ENCODE assay signal across 13 cellular contexts in genomic region chr22:30433227-30433626, GRCh38. TPM values are rescaled to one million over a fixed set of nuclear protein-coding genes. Genes with fewer than 3 reads are reported as not detected.
DNase-seq lines count a peak whose midpoint lies in the region; ATAC-seq and TF ChIP-seq lines count a peak whose summit lies in the region.
"Had no signal": no experiment of that assay in that cellular context is flagged by ENCODE, and none has a peak within 500 bp of the region (broad histone marks: within the 10 kb centered on the region; RNA-seq: fewer than 3 reads in every experiment).

No MANE protein-coding gene starts in this region.

- POLR2A ChIA-PET in A673 (lab: Charles Lee; ENCODE audit: low non-redundant PET), result no interaction called here
- POLR2A ChIA-PET in naive thymus-derived CD4-positive, alpha-beta T cell (lab: Charles Lee), result interaction anchor here (1.8 to 6.3 kb wide), 2 partner anchors 8 to 41 kb away, joined by 5 to 88 read pairs; partner anchors contain the start of gene MTFP1

- no peak overlapping the region for H3K4me3 Mint-ChIP-seq in CD4-positive, CD25-positive, alpha-beta regulatory T cell
- no peak overlapping the region for H3K4me3 Mint-ChIP-seq in activated T-helper 1 cell treated with anti-CD3 and anti-CD28 coated beads, Interleukin-12 subunit alpha, Interleukin-12 subunit beta, Interleukin-2, Interleukin-4 antibody, amounts not matched to agents 30 ng/mL and 10 ng/mL and 1 ng/mL, durations not matched to agents 14 hours and 24 hours and 36 hours
- H3K4me3 Mint-ChIP-seq in naive thymus-derived CD4-positive, alpha-beta T cell, result no peak overlapping the region
- H3K4me3 Mint-ChIP-seq: CD14-positive monocyte, GM23338, H9 had no signal

- H3K27ac Mint-ChIP-seq in CD4-positive, CD25-positive, alpha-beta regulatory T cell, result peak overlapping the region; percentile 38 to 83 (median 80)
- H3K27ac Mint-ChIP-seq in activated T-helper 1 cell treated with anti-CD3 and anti-CD28 coated beads, Interleukin-12 subunit alpha, Interleukin-12 subunit beta, Interleukin-2, Interleukin-4 antibody, amounts not matched to agents 30 ng/mL and 10 ng/mL and 1 ng/mL, durations not matched to agents 14 hours and 24 hours and 36 hours, result peak overlapping the region; percentile 12
- peak overlapping the region in 6 of 9 donors; percentile 42 to 100 (median 100) for H3K27ac Mint-ChIP-seq in naive thymus-derived CD4-positive, alpha-beta T cell
- H3K27ac Mint-ChIP-seq: CD14-positive monocyte, GM23338, H9 had no signal

- peaks cover 7 to 22% (median 10%) of the 10 kb centered on the region in 4 donors for H3K4me1 Mint-ChIP-seq in CD4-positive, CD25-positive, alpha-beta regulatory T cell
- H3K4me1 Mint-ChIP-seq in activated T-helper 1 cell treated with anti-CD3 and anti-CD28 coated beads, Interleukin-12 subunit alpha, Interleukin-12 subunit beta, Interleukin-2, Interleukin-4 antibody, amounts not matched to agents 30 ng/mL and 10 ng/mL and 1 ng/mL, durations not matched to agents 14 hours and 24 hours and 36 hours (ENCODE audit: low read depth), result peaks cover 21% of the 10 kb centered on the region
- H3K4me1 Mint-ChIP-seq in naive thymus-derived CD4-positive, alpha-beta T cell, result peaks cover 10 to 26% (median 23%) of the 10 kb centered on the region in 7 donors

- DNase-seq in A673 (ENCODE audit: low spot score) (no peak), smooth muscle cell (lab: John Stamatoyannopoulos, UW; ENCODE audit: unreplicated experiment) (no peak), NCI-H2107 (lab: John Stamatoyannopoulos, UW) (no peak)
- DNase-seq in CD4-positive, CD25-positive, alpha-beta regulatory T cell, result no peak
- DNase-seq in activated T-helper 1 cell treated with anti-CD3 and anti-CD28 coated beads, Interleukin-12 subunit alpha, Interleukin-12 subunit beta, Interleukin-2, Interleukin-4 antibody, amounts not matched to agents 30 ng/mL and 10 ng/mL and 1 ng/mL, durations not matched to agents 14 hours and 24 hours and 36 hours (ENCODE audit: low spot score), result no peak
- no peak for DNase-seq in naive thymus-derived CD4-positive, alpha-beta T cell
- DNase-seq: DMS79, H9, IMR-90 had no signal

- WGBS in smooth muscle cell (ENCODE audit: low lambda C conversion rate), result 92% methylated on average over 3 of the region's 3 CpGs

- no peaks in the 10 kb centered on the region for H4K20me1 ChIP-seq in smooth muscle cell (ENCODE audit: low read depth)

- BruUV-seq in A673 (replicated peaks; lab: Mats Ljungman, UMichigan), result no TSS peak

- H3K4me3 ChIP-seq in A673 (ENCODE audit: low read depth, low read length, poor library complexity, severe bottlenecking) (no peak overlapping the region), smooth muscle cell (no peak overlapping the region)
- H3K4me3 ChIP-seq in CD4-positive, CD25-positive, alpha-beta regulatory T cell (ENCODE audit: low read depth, low read length), result no peak overlapping the region
- H3K4me3 ChIP-seq in naive thymus-derived CD4-positive, alpha-beta T cell (ENCODE audit: low read length), result no peak overlapping the region
- H3K4me3 ChIP-seq: A549, GM23338 had no signal

- H2AFZ ChIP-seq in smooth muscle cell (ENCODE audit: low read depth), result no peak overlapping the region
- H2AFZ ChIP-seq: GM23338 had no signal

- H3K4me1 ChIP-seq in A673 (ENCODE audit: insufficient read depth, low read length, poor library complexity, severe bottlenecking), result peaks cover 31% of the 10 kb centered on the region
- H3K4me1 ChIP-seq in CD4-positive, CD25-positive, alpha-beta regulatory T cell (ENCODE audit: control insufficient read depth, insufficient read depth, low read length, poor library complexity, severe bottlenecking), result peaks cover 10% of the 10 kb centered on the region
- H3K4me1 ChIP-seq in naive thymus-derived CD4-positive, alpha-beta T cell (ENCODE audit: control insufficient read depth in 2 of 2, insufficient read depth in 2 of 2, low read length in 2 of 2), result peaks cover 16 to 21% of the 10 kb centered on the region in 2 donors
- no peaks in the 10 kb centered on the region for H3K4me1 ChIP-seq in smooth muscle cell (ENCODE audit: low read depth)
- H3K4me1 ChIP-seq: A549 had no signal

- H3K27ac ChIP-seq in A673 (ENCODE audit: low read depth, low read length, poor library complexity, severe bottlenecking), result peak overlapping the region; percentile 100
- no peak overlapping the region for H3K27ac ChIP-seq in CD4-positive, CD25-positive, alpha-beta regulatory T cell (ENCODE audit: insufficient read depth, low read length, poor library complexity, severe bottlenecking)
- H3K27ac ChIP-seq in naive thymus-derived CD4-positive, alpha-beta T cell (ENCODE audit: low read depth, low read length), result no peak overlapping the region
- no peak overlapping the region for H3K27ac ChIP-seq in smooth muscle cell (ENCODE audit: low read depth)
- H3K27ac ChIP-seq: A549 had no signal

- TF ChIP-seq CTCF in A673 (conservative IDR thresholded peaks at IDR 0.05; ENCODE audit: low read depth, low read length) (no peak), smooth muscle cell (IDR thresholded peaks at IDR 0.05; ENCODE audit: borderline replicate concordance, insufficient read depth, poor library complexity, severe bottlenecking) (no peak)

- intact Hi-C loops in A673 (cut with micrococcal nuclease; ENCODE audit: unreplicated experiment), result no loop called here
- intact Hi-C loops in activated T-helper 1 cell treated with anti-CD3 and anti-CD28 coated beads, Interleukin-12 subunit alpha, Interleukin-12 subunit beta, Interleukin-2, Interleukin-4 antibody, amounts not matched to agents 30 ng/mL and 10 ng/mL and 1 ng/mL, durations not matched to agents 14 hours and 24 hours and 36 hours (cut with micrococcal nuclease), result no loop called here
- intact Hi-C loops in naive thymus-derived CD4-positive, alpha-beta T cell (cut with micrococcal nuclease), result no loop called here

- H3K9me3 Mint-ChIP-seq in CD4-positive, CD25-positive, alpha-beta regulatory T cell, result peaks cover 0 to 16% (median 5%) of the 10 kb centered on the region in 7 donors
- H3K9me3 Mint-ChIP-seq in activated T-helper 1 cell treated with anti-CD3 and anti-CD28 coated beads, Interleukin-12 subunit alpha, Interleukin-12 subunit beta, Interleukin-2, Interleukin-4 antibody, amounts not matched to agents 30 ng/mL and 10 ng/mL and 1 ng/mL, durations not matched to agents 14 hours and 24 hours and 36 hours, result peaks cover 18% of the 10 kb centered on the region
- H3K9me3 Mint-ChIP-seq in naive thymus-derived CD4-positive, alpha-beta T cell, result peaks cover 6 to 18% (median 13%) of the 10 kb centered on the region in 11 donors
- H3K9me3 Mint-ChIP-seq: H9 had no signal

- H3K27me3 ChIP-seq in A673 (replicated peaks; ENCODE audit: insufficient read depth, low read depth, low read length, poor library complexity), result no peaks in the 10 kb centered on the region
- H3K27me3 ChIP-seq in CD4-positive, CD25-positive, alpha-beta regulatory T cell (ENCODE audit: control insufficient read depth, insufficient read depth, low read length), result peaks cover 4% of the 10 kb centered on the region
- H3K27me3 ChIP-seq in naive thymus-derived CD4-positive, alpha-beta T cell (ENCODE audit: control insufficient read depth in 2 of 2, insufficient read depth in 2 of 2, low read length in 2 of 2), result peaks cover 1 to 3% of the 10 kb centered on the region in 2 donors
- H3K27me3 ChIP-seq in smooth muscle cell (ENCODE audit: low read depth), result no peaks in the 10 kb centered on the region

- H3K9me3 ChIP-seq in A673 (ENCODE audit: low read depth, low read length, poor library complexity, severe bottlenecking) (no peaks in the 10 kb centered on the region), smooth muscle cell (replicated peaks; ENCODE audit: low read depth) (no peaks in the 10 kb centered on the region)
- peaks cover 2 to 11% of the 10 kb centered on the region in 2 experiments for H3K9me3 ChIP-seq in CD4-positive, CD25-positive, alpha-beta regulatory T cell (ENCODE audit: control insufficient read depth in 2 of 2, low read length in 2 of 2)
- H3K9me3 ChIP-seq in naive thymus-derived CD4-positive, alpha-beta T cell (ENCODE audit: control insufficient read depth in 2 of 3, low read length in 3 of 3), result peaks cover 0 to 4% (median 0%) of the 10 kb centered on the region in 3 experiments
- H3K9me3 ChIP-seq: A549 had no signal

- peaks cover 8% of the 10 kb centered on the region for H3K36me3 ChIP-seq in A673 (ENCODE audit: insufficient read depth, low read length, poor library complexity, severe bottlenecking)
- H3K36me3 ChIP-seq in CD4-positive, CD25-positive, alpha-beta regulatory T cell (ENCODE audit: control insufficient read depth, insufficient read depth, low read length), result peaks cover 6% of the 10 kb centered on the region
- H3K36me3 ChIP-seq in naive thymus-derived CD4-positive, alpha-beta T cell (ENCODE audit: control insufficient read depth in 2 of 3, insufficient read depth in 3 of 3, low read length in 3 of 3), result peaks cover 0 to 6% (median 0%) of the 10 kb centered on the region in 3 experiments
- no peaks in the 10 kb centered on the region for H3K36me3 ChIP-seq in smooth muscle cell (ENCODE audit: low read depth)

- H3K9ac ChIP-seq in smooth muscle cell (ENCODE audit: low read depth), result no peak overlapping the region

- H3K79me2 ChIP-seq in smooth muscle cell (ENCODE audit: low read depth), result no peaks in the 10 kb centered on the region

- no peak for ATAC-seq in CD4-positive, CD25-positive, alpha-beta regulatory T cell (ENCODE audit: low read depth in 2 of 2)
- no peak for ATAC-seq in naive thymus-derived CD4-positive, alpha-beta T cell
- ATAC-seq: A549, GM23338 had no signal

- H3F3A ChIP-seq in smooth muscle cell (ENCODE audit: low read depth), result no peaks in the 10 kb centered on the region

- peaks cover 7% of the 10 kb centered on the region for H3K36me3 Mint-ChIP-seq in CD4-positive, CD25-positive, alpha-beta regulatory T cell
- H3K36me3 Mint-ChIP-seq in activated T-helper 1 cell treated with anti-CD3 and anti-CD28 coated beads, Interleukin-12 subunit alpha, Interleukin-12 subunit beta, Interleukin-2, Interleukin-4 antibody, amounts not matched to agents 30 ng/mL and 10 ng/mL and 1 ng/mL, durations not matched to agents 14 hours and 24 hours and 36 hours (ENCODE audit: low read depth), result peaks cover 31% of the 10 kb centered on the region
- H3K36me3 Mint-ChIP-seq in naive thymus-derived CD4-positive, alpha-beta T cell, result peaks cover 0 to 28% (median 12%) of the 10 kb centered on the region in 5 donors

- CTCF ChIA-PET in A673 (lab: Charles Lee), result no interaction called here
- CTCF ChIA-PET in naive thymus-derived CD4-positive, alpha-beta T cell (lab: Charles Lee), result interaction anchor here (0.8 to 6.0 kb wide), 4 partner anchors 8 to 145 kb away, joined by 3 to 46 read pairs (median 6); partner anchors contain the start of genes CASTOR1 and MTFP1

- peaks cover 16% of the 10 kb centered on the region for H3K27me3 Mint-ChIP-seq in CD4-positive, CD25-positive, alpha-beta regulatory T cell
- peaks cover 4% of the 10 kb centered on the region for H3K27me3 Mint-ChIP-seq in activated T-helper 1 cell treated with anti-CD3 and anti-CD28 coated beads, Interleukin-12 subunit alpha, Interleukin-12 subunit beta, Interleukin-2, Interleukin-4 antibody, amounts not matched to agents 30 ng/mL and 10 ng/mL and 1 ng/mL, durations not matched to agents 14 hours and 24 hours and 36 hours (ENCODE audit: insufficient read depth)
- peaks cover 1 to 6% (median 2%) of the 10 kb centered on the region in 5 donors for H3K27me3 Mint-ChIP-seq in naive thymus-derived CD4-positive, alpha-beta T cell

- no peak overlapping the region for H3K4me2 ChIP-seq in smooth muscle cell
- H3K4me2 ChIP-seq: A549, GM23338 had no signal

RNA-seq across cellular contexts. Expression of gene MTFP1, which starts 7.7 kb away (rescaled TPM):
- total RNA-seq in A673 (2021) (82.6 and 86.9 TPM in 2 replicates), smooth muscle cell (14.3 and 14.4 TPM in 2 replicates)
- 111 TPM for total RNA-seq in CD4-positive, CD25-positive, alpha-beta regulatory T cell
- 10 to 100 TPM; 38.3 to 48.9 (median 43.8) TPM for polyA plus RNA-seq in CD4-positive, CD25-positive, alpha-beta regulatory T cell
- 72.0 and 72.9 TPM in 2 replicates for total RNA-seq in activated T-helper 1 cell treated with anti-CD3 and anti-CD28 coated beads, Interleukin-12 subunit alpha, Interleukin-12 subunit beta, Interleukin-2, Interleukin-4 antibody, amounts not matched to agents 30 ng/mL and 10 ng/mL and 1 ng/mL, durations not matched to agents 14 hours and 24 hours and 36 hours
- 10 to 100 TPM; 10.2 to 68.2 (median 23.6) TPM for total RNA-seq in naive thymus-derived CD4-positive, alpha-beta T cell
- polyA plus RNA-seq in naive thymus-derived CD4-positive, alpha-beta T cell, result 10 to 100 TPM; 26.7 to 30.4 TPM
- 30.9 and 31.3 TPM in 2 replicates for polyA plus RNA-seq in smooth muscle cell

RNA-seq across cellular contexts. Expression of gene SEC14L2, which starts 36.4 kb away (rescaled TPM):
- total RNA-seq in A673 (2021), result 14.4 and 19.4 TPM in 2 replicates
- 69.0 TPM for total RNA-seq in CD4-positive, CD25-positive, alpha-beta regulatory T cell
- 1 to 10 TPM; 3.1 to 5.8 (median 3.7) TPM for polyA plus RNA-seq in CD4-positive, CD25-positive, alpha-beta regulatory T cell
- 25.6 and 27.0 TPM in 2 replicates for total RNA-seq in activated T-helper 1 cell treated with anti-CD3 and anti-CD28 coated beads, Interleukin-12 subunit alpha, Interleukin-12 subunit beta, Interleukin-2, Interleukin-4 antibody, amounts not matched to agents 30 ng/mL and 10 ng/mL and 1 ng/mL, durations not matched to agents 14 hours and 24 hours and 36 hours
- 100 to 1,000 TPM in 1 of 5 experiments, 10 to 100 TPM in 4; 10.7 to 147 (median 16.5) TPM for total RNA-seq in naive thymus-derived CD4-positive, alpha-beta T cell
- 10 to 100 TPM; 12.7 to 20.7 TPM for polyA plus RNA-seq in naive thymus-derived CD4-positive, alpha-beta T cell
- 7.9 and 15.1 TPM in 2 replicates for total RNA-seq in smooth muscle cell
- 8.0 and 8.2 TPM in 2 replicates for polyA plus RNA-seq in smooth muscle cell

RNA-seq across cellular contexts. Expression of gene SEC14L3, which starts 38.6 kb away (rescaled TPM):
- total RNA-seq in A673 (2021), result not detected in 2 replicates
- total RNA-seq in CD4-positive, CD25-positive, alpha-beta regulatory T cell, result not detected
- polyA plus RNA-seq in CD4-positive, CD25-positive, alpha-beta regulatory T cell, result not detected
- total RNA-seq in activated T-helper 1 cell treated with anti-CD3 and anti-CD28 coated beads, Interleukin-12 subunit alpha, Interleukin-12 subunit beta, Interleukin-2, Interleukin-4 antibody, amounts not matched to agents 30 ng/mL and 10 ng/mL and 1 ng/mL, durations not matched to agents 14 hours and 24 hours and 36 hours, result not detected in 2 replicates
- total RNA-seq in naive thymus-derived CD4-positive, alpha-beta T cell, result not detected
- polyA plus RNA-seq in naive thymus-derived CD4-positive, alpha-beta T cell, result not detected
- not detected in 2 replicates for total RNA-seq in smooth muscle cell
- 0.09 TPM in 1 of 2 replicates, not detected in the other for polyA plus RNA-seq in smooth muscle cell
- total RNA-seq: GM23338, H9, IMR-90 had no signal
- polyA plus RNA-seq: BJ, CD14-positive monocyte, GM23338, IMR-90 had no signal

RNA-seq across cellular contexts. Expression of gene RNF215, which starts 46.0 kb away (rescaled TPM):
- 18.9 and 22.4 TPM in 2 replicates for total RNA-seq in A673 (2021)
- total RNA-seq in CD4-positive, CD25-positive, alpha-beta regulatory T cell, result 13.1 TPM
- polyA plus RNA-seq in CD4-positive, CD25-positive, alpha-beta regulatory T cell, result under 1 TPM; 0.23 to 0.50 (median 0.42) TPM
- 10.3 and 13.2 TPM in 2 replicates for total RNA-seq in activated T-helper 1 cell treated with anti-CD3 and anti-CD28 coated beads, Interleukin-12 subunit alpha, Interleukin-12 subunit beta, Interleukin-2, Interleukin-4 antibody, amounts not matched to agents 30 ng/mL and 10 ng/mL and 1 ng/mL, durations not matched to agents 14 hours and 24 hours and 36 hours
- total RNA-seq in naive thymus-derived CD4-positive, alpha-beta T cell, result 10 to 100 TPM in 1 of 5 experiments, 1 to 10 TPM in 4; 4.3 to 10.8 (median 5.3) TPM
- 1 to 10 TPM in 1 of 2 donors, under 1 TPM in 1; 0.08 to 1.1 TPM for polyA plus RNA-seq in naive thymus-derived CD4-positive, alpha-beta T cell
- total RNA-seq in smooth muscle cell, result 11.6 and 21.2 TPM in 2 replicates
- 3.4 and 5.9 TPM in 2 replicates for polyA plus RNA-seq in smooth muscle cell

Comparison
In these comparisons a context has a peak if more than half of its experiments do, and no peak if none do; other contexts are left out.
1. H3K27ac Mint-ChIP-seq: peak in every context shown above with its lines; median percentile 100 in naive thymus-derived CD4-positive, alpha-beta T cell; 80 in CD4-positive, CD25-positive, alpha-beta regulatory T cell; 12 in activated T-helper 1 cell treated with anti-CD3 and anti-CD28 coated beads, Interleukin-12 subunit alpha, Interleukin-12 subunit beta, Interleukin-2, Interleukin-4 antibody, amounts not matched to agents 30 ng/mL and 10 ng/mL and 1 ng/mL, durations not matched to agents 14 hours and 24 hours and 36 hours.